Comparison of ENCODE assay signal across 1 cellular context in genomic region chr7:6248581-6248980, GRCh38.
TF ChIP-seq lines count a peak whose summit lies in the region.

No MANE protein-coding gene starts in this region.

TF ChIP-seq in H1, 55 proteins besides CTCF, POLR2A, EP300 and RAD21:
- no peak for TF ChIP-seq TAF1 (IDR thresholded peaks at IDR 0.05; ENCODE audit: low read depth, low read length)
- no peak for TF ChIP-seq HDAC2 (IDR thresholded peaks at IDR 0.05; ENCODE audit: borderline replicate concordance in 1 of 2, low read depth in 2 of 2, low read length in 2 of 2)
- no peak for TF ChIP-seq NRF1 (IDR thresholded peaks at IDR 0.05; ENCODE audit: low read depth, low read length)
- TF ChIP-seq RXRA (IDR thresholded peaks at IDR 0.05; ENCODE audit: insufficient read depth, low read depth, low read length) = no peak
- TF ChIP-seq RBBP5 (IDR thresholded peaks at IDR 0.05; ENCODE audit: borderline replicate concordance, low read depth, low read length) = no peak
- no peak for TF ChIP-seq CHD7 (IDR thresholded peaks at IDR 0.05; ENCODE audit: insufficient replicate concordance, low read length)
- no peak for TF ChIP-seq SP1 (IDR thresholded peaks at IDR 0.05; ENCODE audit: low read depth, low read length)
- no peak for TF ChIP-seq MAFK (IDR thresholded peaks at IDR 0.05; ENCODE audit: low read depth, low read length)
TF ChIP-seq in H1: peak in this region for 0.
